ENCODE assay signal across 1 cellular context in the genomic region with DNA sequence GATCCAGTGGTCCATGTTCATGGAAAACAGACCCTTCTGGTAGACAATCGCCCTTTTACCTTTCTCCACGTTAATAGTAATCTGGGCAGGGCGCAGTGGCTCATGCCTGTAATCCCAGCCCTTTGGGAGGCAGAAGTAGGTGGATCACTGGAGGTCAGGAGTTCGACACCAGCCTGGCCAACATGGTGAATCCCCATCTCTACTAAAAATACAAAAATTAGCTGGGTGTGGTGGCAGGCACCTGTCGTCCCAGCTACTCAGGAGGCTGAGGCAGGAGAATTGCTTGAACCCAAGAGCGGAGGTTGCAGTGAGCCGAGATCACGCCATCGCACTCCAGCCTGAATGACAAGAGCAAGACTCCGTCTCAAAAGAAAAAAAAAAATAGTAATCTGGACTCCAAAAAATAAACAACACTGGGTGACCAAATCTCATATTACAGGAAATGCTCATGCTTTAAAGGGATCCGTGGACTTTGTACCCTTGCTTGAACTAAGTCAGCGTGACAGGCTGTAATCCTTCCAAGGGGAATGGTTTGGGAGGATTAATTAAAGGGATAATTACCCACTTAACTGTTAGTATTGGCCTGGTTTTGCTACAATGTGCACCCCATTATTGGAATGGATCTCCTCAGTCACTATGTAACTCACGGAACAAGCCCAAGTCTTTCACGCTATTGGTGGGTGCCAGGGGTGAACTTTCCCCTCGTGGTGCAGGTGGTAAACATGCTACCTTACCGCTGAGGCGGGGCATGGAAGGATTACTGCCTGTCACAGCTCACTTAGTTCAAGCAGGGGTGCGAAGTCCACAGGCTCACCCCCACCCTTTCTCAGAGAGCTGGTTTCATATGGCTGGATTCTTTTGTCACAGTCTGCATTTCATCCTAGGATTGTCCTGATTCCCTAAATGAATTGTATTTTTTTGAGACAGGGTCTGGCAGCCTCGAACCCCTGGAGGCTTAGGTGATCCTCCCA.
TF ChIP-seq lines count a peak whose summit lies in the region.

No MANE protein-coding gene starts in this region.

TF ChIP-seq in H1, 55 proteins besides CTCF, POLR2A, EP300 and RAD21 (continued from another document):
- TF ChIP-seq, protein P1, sequence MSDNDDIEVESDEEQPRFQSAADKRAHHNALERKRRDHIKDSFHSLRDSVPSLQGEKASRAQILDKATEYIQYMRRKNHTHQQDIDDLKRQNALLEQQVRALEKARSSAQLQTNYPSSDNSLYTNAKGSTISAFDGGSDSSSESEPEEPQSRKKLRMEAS (IDR thresholded peaks at IDR 0.05), result no peak
- TF ChIP-seq RFX5 (IDR thresholded peaks at IDR 0.05; ENCODE audit: borderline replicate concordance, low read depth, low read length), result no peak
- TF ChIP-seq SIX5 (IDR thresholded peaks at IDR 0.05; ENCODE audit: low read depth, low read length), result no peak
- TF ChIP-seq, protein P2, sequence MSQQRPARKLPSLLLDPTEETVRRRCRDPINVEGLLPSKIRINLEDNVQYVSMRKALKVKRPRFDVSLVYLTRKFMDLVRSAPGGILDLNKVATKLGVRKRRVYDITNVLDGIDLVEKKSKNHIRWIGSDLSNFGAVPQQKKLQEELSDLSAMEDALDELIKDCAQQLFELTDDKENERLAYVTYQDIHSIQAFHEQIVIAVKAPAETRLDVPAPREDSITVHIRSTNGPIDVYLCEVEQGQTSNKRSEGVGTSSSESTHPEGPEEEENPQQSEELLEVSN (IDR thresholded peaks at IDR 0.05), result no peak
- TF ChIP-seq CTBP2 (IDR thresholded peaks at IDR 0.05; ENCODE audit: borderline replicate concordance, insufficient read depth, insufficient read length, low read length), result no peak
- TF ChIP-seq RBBP5 (IDR thresholded peaks at IDR 0.05; ENCODE audit: borderline replicate concordance, low read depth, low read length), result no peak
- TF ChIP-seq SRF (IDR thresholded peaks at IDR 0.05; ENCODE audit: low read depth, low read length), result no peak
- TF ChIP-seq EGR1 (IDR thresholded peaks at IDR 0.05; ENCODE audit: borderline replicate concordance, low read depth, low read length), result no peak
- no peak for TF ChIP-seq TAF7 (optimal IDR thresholded peaks at IDR 0.05; ENCODE audit: borderline replicate concordance, low read depth, low read length)
- TF ChIP-seq HDAC2 (IDR thresholded peaks at IDR 0.05; ENCODE audit: borderline replicate concordance in 1 of 2, low read depth in 2 of 2, low read length in 2 of 2), result no peak
- no peak for TF ChIP-seq FOSL1 (IDR thresholded peaks at IDR 0.05; ENCODE audit: insufficient read depth, low read depth, low read length)
- no peak for TF ChIP-seq GTF2F1 (IDR thresholded peaks at IDR 0.05; ENCODE audit: borderline replicate concordance, low read depth, low read length)
- no peak for TF ChIP-seq TEAD4 (IDR thresholded peaks at IDR 0.05; ENCODE audit: low read depth, low read length)
- no peak for TF ChIP-seq CEBPB (IDR thresholded peaks at IDR 0.05; ENCODE audit: low read depth, low read length)
- TF ChIP-seq HDAC6 (IDR thresholded peaks at IDR 0.05; ENCODE audit: low read depth, low read length), result no peak
- no peak for TF ChIP-seq TAF1 (IDR thresholded peaks at IDR 0.05; ENCODE audit: low read depth, low read length)
- TF ChIP-seq CHD1 (IDR thresholded peaks at IDR 0.05; ENCODE audit: low read depth, low read length), result no peak
